In the genomic region with DNA sequence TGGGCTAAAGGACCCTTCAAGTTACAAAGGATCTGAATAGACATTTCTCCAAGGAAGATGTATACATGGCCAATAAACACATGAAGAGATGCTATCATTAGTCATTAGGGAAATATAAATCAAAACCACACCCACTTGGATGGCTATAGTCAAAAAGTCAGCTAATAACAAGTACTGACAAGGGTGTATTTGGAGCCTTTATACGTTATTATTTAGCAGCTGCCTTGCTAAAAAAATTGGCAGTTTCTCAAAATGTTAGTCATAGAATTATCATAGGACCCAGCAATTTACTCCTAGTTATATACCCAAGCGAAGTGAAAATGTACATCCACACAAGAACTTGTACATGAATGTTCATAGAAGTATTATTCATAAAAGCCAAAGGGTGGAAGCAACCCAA, we compare ENCODE assay signal across 12 cellular contexts.
DNase-seq lines count a peak whose midpoint lies in the region; TF ChIP-seq lines count a peak whose summit lies in the region.
"Had no signal": no experiment of that assay in that cellular context is flagged by ENCODE, and none has a peak within 500 bp of the region (broad histone marks: within the 10 kb centered on the region; RNA-seq: fewer than 3 reads in every experiment).

No MANE protein-coding gene starts in this region.

- H3K27ac ChIP-seq in SJCRH30 = no peak overlapping the region
- H3K27ac ChIP-seq: A549, C4-2B had no signal

- DNase-seq in ELR (ENCODE audit: low read depth) (peak; percentile 49), NCI-H226 (peak; percentile 35), cardiac fibroblast (ENCODE audit: low read depth in 2 of 2) (peak; percentile 3 to 17), fibroblast of pulmonary artery (ENCODE audit: low read depth) (peak; percentile 18), SJCRH30 (no peak), NCI-H774 (lab: John Stamatoyannopoulos, UW) (no peak), germinal center (ENCODE audit: low spot score) (no peak)
- DNase-seq: NCI-H1048, NCI-H524 treated with DMSO at 0.1 percent for 48 hours had no signal

- no peaks in the 10 kb centered on the region for H3K4me1 ChIP-seq in SJCRH30
- H3K4me1 ChIP-seq: A549 had no signal

- no peaks in the 10 kb centered on the region for H3K9me3 ChIP-seq in SJCRH30 (replicated peaks)
- H3K9me3 ChIP-seq: A549 had no signal

- TF ChIP-seq CTCF in cardiac fibroblast (IDR thresholded peaks at IDR 0.05; ENCODE audit: low read depth, low read length) (no peak), fibroblast of pulmonary artery (IDR thresholded peaks at IDR 0.05; ENCODE audit: low read length, missing control alignments) (no peak)

- H3K27me3 ChIP-seq in SJCRH30 = no peaks in the 10 kb centered on the region

- H3K4me3 ChIP-seq in cardiac fibroblast (replicated peaks in 1 of 2; ENCODE audit: low read depth in 2 of 2, low read length in 2 of 2) = no peak overlapping the region
- no peak overlapping the region for H3K4me3 ChIP-seq in fibroblast of pulmonary artery (replicated peaks; ENCODE audit: low read depth, low read length)
- H3K4me3 ChIP-seq in SJCRH30 = no peak overlapping the region
- H3K4me3 ChIP-seq: A549, GM12878 had no signal

- no peaks in the 10 kb centered on the region for H3K36me3 ChIP-seq in SJCRH30

Comparison
In these comparisons a context has a peak if more than half of its experiments do, and no peak if none do; other contexts are left out.
1. DNase-seq: peak in ELR (single experiment), NCI-H226 (single experiment), cardiac fibroblast (2 of 2) and fibroblast of pulmonary artery (single experiment); none in SJCRH30 (0 of 2), NCI-H774 (single experiment) and germinal center (single experiment).